Comparison of ENCODE assay signal across 8 cellular contexts in the genomic region with DNA sequence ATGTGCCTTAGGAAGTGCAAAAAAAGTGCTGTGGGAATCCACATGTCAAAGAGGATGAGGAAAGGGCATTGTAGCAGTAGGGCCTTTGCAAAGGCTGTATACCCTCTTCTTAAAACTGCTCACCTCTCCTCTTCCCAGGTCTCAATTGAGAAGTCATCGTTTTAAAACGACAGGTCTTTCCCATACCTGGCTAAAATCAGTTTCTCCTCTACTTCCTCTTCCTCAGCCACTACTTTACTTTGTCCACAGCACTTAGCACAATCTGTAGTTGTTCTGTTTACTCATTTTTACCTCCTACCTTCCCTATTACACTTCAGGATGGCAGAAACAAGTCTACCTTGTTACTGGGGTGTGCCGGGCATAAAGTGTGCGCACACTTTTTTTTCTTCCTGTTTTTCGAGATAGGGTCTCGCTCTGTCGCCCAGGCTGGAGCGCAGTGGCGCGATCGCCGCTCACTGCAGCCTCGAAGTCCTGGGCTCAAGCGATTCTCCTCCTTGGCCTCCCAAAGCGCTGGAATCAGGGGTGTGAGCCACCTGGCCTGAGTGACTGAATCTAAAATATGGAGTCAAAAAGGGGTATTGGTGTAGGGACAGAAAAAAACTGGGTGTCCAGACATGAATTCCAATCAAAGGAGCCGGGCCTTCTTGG. TPM values are rescaled to one million over a fixed set of nuclear protein-coding genes. Genes with fewer than 3 reads are reported as not detected.
A peak's percentile ranks its signal among the peaks of the same experiment; 100 is the strongest.
DNase-seq lines count a peak whose midpoint lies in the region; ATAC-seq, FAIRE-seq and TF ChIP-seq lines count a peak whose summit lies in the region.

No MANE protein-coding gene starts in this region.

- TF ChIP-seq POLR2A in GM12891 (IDR thresholded peaks at IDR 0.05; ENCODE audit: low read depth, low read length) = no peak

- H3K36me3 ChIP-seq in HEK293 (ENCODE audit: control insufficient read depth in 2 of 2, insufficient read depth in 1 of 2, low read length in 2 of 2) (no peaks in the 10 kb centered on the region), NT2/D1 (ENCODE audit: insufficient read depth, insufficient read length, low read length) (no peaks in the 10 kb centered on the region)
- H3K36me3 ChIP-seq in effector memory CD4-positive, alpha-beta T cell (ENCODE audit: control insufficient read depth, insufficient read depth, low read length) = no peaks in the 10 kb centered on the region

- DNase-seq in GM12891 (ENCODE audit: insufficient read length, low spot score) (no peak), NT2/D1 (ENCODE audit: low read depth, low spot score) (no peak), naive B cell (peak; percentile 68), 8988T (no peak), COLO829 (ENCODE audit: low spot score) (no peak)
- DNase-seq in effector memory CD4-positive, alpha-beta T cell = no peak
- DNase-seq in stimulated activated CD4-positive, alpha-beta T cell treated with anti-CD3 and anti-CD28 coated beads, Interleukin-1b, Interleukin-23, amount 100 ng/mL, for 48 hours = no peak

- peaks cover 23% of the 10 kb centered on the region for H3K4me1 ChIP-seq in HEK293 (ENCODE audit: control insufficient read depth, insufficient read depth, low read length)
- H3K4me1 ChIP-seq in NT2/D1 (ENCODE audit: insufficient read depth, insufficient read length) = no peaks in the 10 kb centered on the region
- H3K4me1 ChIP-seq in effector memory CD4-positive, alpha-beta T cell (ENCODE audit: control insufficient read depth, insufficient read depth, low read length, poor library complexity, severe bottlenecking) = peaks cover 28% of the 10 kb centered on the region

- H3K27me3 Mint-ChIP-seq in naive B cell = no peaks in the 10 kb centered on the region

- no peaks in the 10 kb centered on the region for H3K36me3 Mint-ChIP-seq in naive B cell

- H3K9me3 Mint-ChIP-seq in naive B cell = peaks cover 0 to 4% (median 0%) of the 10 kb centered on the region in 7 donors

- peak overlapping the region; percentile 58 for H3K4me3 ChIP-seq in HEK293 (ENCODE audit: low read depth, low read length)
- H3K4me3 ChIP-seq in NT2/D1 (ENCODE audit: insufficient read length, low read depth) = peak overlapping the region; percentile 35
- peak overlapping the region; percentile 49 for H3K4me3 ChIP-seq in effector memory CD4-positive, alpha-beta T cell (ENCODE audit: insufficient read depth, low read depth, low read length, poor library complexity, severe bottlenecking)

- TF ChIP-seq CTCF in HEK293 (tag by site-specific recombination; IDR thresholded peaks at IDR 0.05) = no peak

- peak overlapping the region; percentile 81 to 98 (median 94) for H3K4me3 Mint-ChIP-seq in naive B cell

- ATAC-seq in naive B cell (ENCODE audit: low read depth in 2 of 2) = peak; percentile 62 to 67

- peaks cover 9% of the 10 kb centered on the region for H3K27me3 ChIP-seq in NT2/D1 (ENCODE audit: insufficient read depth, insufficient read length)
- H3K27me3 ChIP-seq in effector memory CD4-positive, alpha-beta T cell (replicated peaks; ENCODE audit: control insufficient read depth, insufficient read depth, low read length, poor library complexity, severe bottlenecking) = no peaks in the 10 kb centered on the region

- H3K9ac ChIP-seq in NT2/D1 (ENCODE audit: insufficient read length, low read depth) = peak overlapping the region; percentile 90

- CTCF ChIA-PET in HEK293 (lab: Yijun Ruan, JAX) = no interaction called here

- peak overlapping the region; percentile 96 to 99 (median 98) for H3K27ac Mint-ChIP-seq in naive B cell

- peak overlapping the region; percentile 92 for H3K27ac ChIP-seq in HEK293 (ENCODE audit: extremely low read depth, low read depth, low read length)
- peak overlapping the region; percentile 97 for H3K27ac ChIP-seq in effector memory CD4-positive, alpha-beta T cell (ENCODE audit: insufficient read depth, low read length, poor library complexity, severe bottlenecking)

- no peaks in the 10 kb centered on the region for H3K9me3 ChIP-seq in HEK293 (ENCODE audit: control insufficient read depth, insufficient read depth, low read depth, low read length)
- H3K9me3 ChIP-seq in NT2/D1 (ENCODE audit: insufficient read depth, low read length) = peaks cover 6% of the 10 kb centered on the region; the same call in 1 of the 2 replicates
- no peaks in the 10 kb centered on the region for H3K9me3 ChIP-seq in effector memory CD4-positive, alpha-beta T cell (ENCODE audit: control insufficient read depth, low read length)

- H3K4me1 Mint-ChIP-seq in naive B cell = peaks cover 46 to 67% (median 57%) of the 10 kb centered on the region in 3 donors

- peak; percentile 9 for FAIRE-seq in GM12891 (lab: Jason Lieb, UNC)

- POLR2A ChIA-PET in HEK293 (lab: Yijun Ruan, JAX) = interaction anchor here (1.0 to 1.6 kb wide), 7 partner anchors 10 to 437 kb away, joined by 4 to 30 read pairs (median 6); a partner anchor contains a TSS

TF ChIP-seq in GM12891, 5 proteins besides CTCF, POLR2A, EP300 and RAD21:
- TF ChIP-seq POU2F2 (IDR thresholded peaks at IDR 0.05; ENCODE audit: low read depth, low read length) (no peak), POLR2AphosphoS5 (IDR thresholded peaks at IDR 0.05; ENCODE audit: low read depth, low read length) (no peak), TAF1 (IDR thresholded peaks at IDR 0.05; ENCODE audit: low read depth, low read length) (no peak), PAX5 (IDR thresholded peaks at IDR 0.05; ENCODE audit: insufficient read depth, low read length, severe bottlenecking) (no peak), SPI1 (IDR thresholded peaks at IDR 0.05; ENCODE audit: low read depth, low read length) (peak; percentile 35; the same call in 1 of the 2 replicates)

TF ChIP-seq in HEK293, 187 proteins besides CTCF, POLR2A, EP300 and RAD21:
- 0 out of 2 replicates have a peak, but pooled peaks have one; percentile 31 for TF ChIP-seq ZNF121 (tag by site-specific recombination; IDR thresholded peaks at IDR 0.05)
- TF ChIP-seq ZSCAN23 (tag by site-specific recombination; IDR thresholded peaks at IDR 0.05) = no peak
- 0 out of 2 replicates have a peak, but pooled peaks have one; percentile 16 for TF ChIP-seq ZNF501 (tag by site-specific recombination; IDR thresholded peaks at IDR 0.05)
- TF ChIP-seq, protein P1, sequence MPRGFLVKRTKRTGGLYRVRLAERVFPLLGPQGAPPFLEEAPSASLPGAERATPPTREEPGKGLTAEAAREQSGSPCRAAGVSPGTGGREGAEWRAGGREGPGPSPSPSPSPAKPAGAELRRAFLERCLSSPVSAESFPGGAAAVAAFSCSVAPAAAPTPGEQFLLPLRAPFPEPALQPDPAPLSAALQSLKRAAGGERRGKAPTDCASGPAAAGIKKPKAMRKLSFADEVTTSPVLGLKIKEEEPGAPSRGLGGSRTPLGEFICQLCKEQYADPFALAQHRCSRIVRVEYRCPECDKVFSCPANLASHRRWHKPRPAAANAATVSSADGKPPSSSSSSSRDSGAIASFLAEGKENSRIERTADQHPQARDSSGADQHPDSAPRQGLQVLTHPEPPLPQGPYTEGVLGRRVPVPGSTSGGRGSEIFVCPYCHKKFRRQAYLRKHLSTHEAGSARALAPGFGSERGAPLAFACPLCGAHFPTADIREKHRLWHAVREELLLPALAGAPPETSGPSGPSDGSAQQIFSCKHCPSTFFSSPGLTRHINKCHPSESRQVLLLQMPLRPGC (tag by site-specific recombination; IDR thresholded peaks at IDR 0.05) = 0 out of 2 replicates have a peak, but pooled peaks have one; percentile 14
- no peak for TF ChIP-seq SCRT2 (tag by site-specific recombination; IDR thresholded peaks at IDR 0.05)

RNA-seq across cellular contexts. Expression of a gene that starts 9.8 kb away (rescaled TPM):
- polyA plus RNA-seq in GM12891 (2012; ENCODE audit: low read depth, missing spikeins) = 65.0 TPM
- polyA plus RNA-seq in naive B cell (ENCODE audit: low read depth in 6 of 6) = 100 to 1,000 TPM; 124 to 200 (median 166) TPM
